Comparison of ENCODE assay signal across 1 cellular context in genomic region chr9:72982161-72982799, GRCh38.
TF ChIP-seq lines count a peak whose summit lies in the region.

No MANE protein-coding gene starts in this region.

TF ChIP-seq in liver, 16 proteins besides CTCF, POLR2A, EP300 and RAD21 (continued from another document):
- no peak for TF ChIP-seq REST (IDR thresholded peaks at IDR 0.05)
TF ChIP-seq in liver: peak in this region for 0.
